19 cellular contexts compared by ENCODE assay signal in the genomic region with DNA sequence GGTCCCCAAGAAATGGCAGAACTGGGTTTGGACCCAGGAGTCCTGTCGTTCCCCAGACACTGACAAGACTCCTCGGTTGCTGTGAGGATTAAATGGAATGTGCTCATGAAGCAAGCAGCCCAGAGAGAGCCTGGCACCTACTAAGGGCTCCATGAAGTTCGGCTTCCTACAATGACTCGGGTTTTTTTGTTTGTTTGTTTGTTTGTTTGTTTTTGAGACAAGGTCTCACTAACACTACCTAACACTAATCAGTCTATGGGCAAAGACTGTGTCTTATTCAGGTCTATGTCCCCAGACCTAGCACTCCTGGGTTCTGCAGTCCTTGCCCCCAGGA. TPM values are rescaled to one million over a fixed set of nuclear protein-coding genes. Genes with fewer than 3 reads are reported as not detected.
DNase-seq lines count a peak whose midpoint lies in the region; ATAC-seq, FAIRE-seq and TF ChIP-seq lines count a peak whose summit lies in the region.
"Had no signal": no experiment of that assay in that cellular context is flagged by ENCODE, and none has a peak within 500 bp of the region (broad histone marks: within the 10 kb centered on the region; RNA-seq: fewer than 3 reads in every experiment).

No MANE protein-coding gene starts in this region.

- H2AFZ ChIP-seq in astrocyte (ENCODE audit: low read depth, low read length) = peak overlapping the region; percentile 59

- no peaks in the 10 kb centered on the region for H3K79me2 ChIP-seq in astrocyte (ENCODE audit: insufficient read depth, low read length)

- peak overlapping the region in 3 of 11 experiments; percentile 2 to 38 (median 18); a peak in 4 of 22 replicates for H3K9ac ChIP-seq in BLaER1 treated with 17β-estradiol and CSF1 and Interleukin-3, amounts not matched to agents 10 nM and 100 nM
- H3K9ac ChIP-seq in HUES64 (ENCODE audit: low read depth, low read length) = peak overlapping the region; percentile 17; the same call in 1 of the 2 replicates
- H3K9ac ChIP-seq in astrocyte (ENCODE audit: low read length) = peak overlapping the region; percentile 41

- TF ChIP-seq CTCF in astrocyte (IDR thresholded peaks at IDR 0.05; ENCODE audit: insufficient read depth, low read depth, low read length) = no peak

- no peak for DNase-seq in astrocyte (ENCODE audit: low read depth)
- no peak for DNase-seq in HT-29 (ENCODE audit: low spot score)
- DNase-seq in AG08396 (ENCODE audit: low spot score) = no peak

- peaks cover 2% of the 10 kb centered on the region for H3K9me3 Mint-ChIP-seq in astrocyte (ENCODE audit: unreplicated experiment)
- H3K9me3 Mint-ChIP-seq: activated CD4-positive, alpha-beta T cell treated with anti-CD3 and anti-CD28 coated beads, Interleukin-2, amount 10 ng/mL, durations not matched to agents 24 days and 14 days; activated naive CD8-positive, alpha-beta T cell treated with anti-CD3 and anti-CD28 coated beads, Interleukin-2, amount 50 U/mL, for 24 hours; activated T-helper 2 cell treated with anti-CD3 and anti-CD28 coated beads, Interferon-gamma antibody, Interleukin-2, Interleukin-4, amounts not matched to agents 10 μg/mL and 5 μg/mL and 100 μg/mL, durations not matched to agents 14 hours and 24 hours and 36 hours; CD4-positive, alpha-beta memory T cell; natural killer cell had no signal

- H3K4me3 Mint-ChIP-seq in astrocyte (ENCODE audit: unreplicated experiment) = no peak overlapping the region
- H3K4me3 Mint-ChIP-seq: activated CD4-positive, alpha-beta T cell treated with anti-CD3 and anti-CD28 coated beads, Interleukin-2, amount 10 ng/mL, durations not matched to agents 24 days and 14 days; activated naive CD8-positive, alpha-beta T cell treated with anti-CD3 and anti-CD28 coated beads, Interleukin-2, amount 50 U/mL, for 24 hours; CD4-positive, alpha-beta memory T cell; natural killer cell had no signal

- no peaks in the 10 kb centered on the region for H3K36me3 Mint-ChIP-seq in astrocyte (ENCODE audit: low read depth, unreplicated experiment)
- H3K36me3 Mint-ChIP-seq: CD4-positive, alpha-beta memory T cell; natural killer cell had no signal

- H3K9me3 ChIP-seq in BLaER1 treated with 17β-estradiol and CSF1 and Interleukin-3, amounts not matched to agents 10 nM and 100 nM (replicated peaks in 1 of 11) = no peaks in the 10 kb centered on the region
- no peaks in the 10 kb centered on the region for H3K9me3 ChIP-seq in HUES64 (ENCODE audit: insufficient read depth, low read depth, low read length)
- H3K9me3 ChIP-seq in astrocyte (ENCODE audit: insufficient read depth, low read depth, low read length) = no peaks in the 10 kb centered on the region
- H3K9me3 ChIP-seq in mesodermal cell (ENCODE audit: control insufficient read depth, low read length) = no peaks in the 10 kb centered on the region
- H3K9me3 ChIP-seq: breast epithelium, spleen had no signal

- H3K4me3 ChIP-seq in BLaER1 treated with 17β-estradiol and CSF1 and Interleukin-3, amounts not matched to agents 10 nM and 100 nM = no peak overlapping the region
- H3K4me3 ChIP-seq in HUES64 (ENCODE audit: low read length) (no peak overlapping the region), astrocyte (ENCODE audit: insufficient read depth, low read depth, low read length) (no peak overlapping the region), mesodermal cell (ENCODE audit: extremely low read depth, insufficient read depth, low read length, poor library complexity, severe bottlenecking) (no peak overlapping the region)
- H3K4me3 ChIP-seq: breast epithelium, spleen had no signal

- peak overlapping the region; percentile 77 for H3K27ac Mint-ChIP-seq in astrocyte (ENCODE audit: unreplicated experiment)
- H3K27ac Mint-ChIP-seq: activated CD4-positive, alpha-beta T cell treated with anti-CD3 and anti-CD28 coated beads, Interleukin-2, amount 10 ng/mL, durations not matched to agents 24 days and 14 days; activated naive CD8-positive, alpha-beta T cell treated with anti-CD3 and anti-CD28 coated beads, Interleukin-2, amount 50 U/mL, for 24 hours; activated T-helper 2 cell treated with anti-CD3 and anti-CD28 coated beads, Interferon-gamma antibody, Interleukin-2, Interleukin-4, amounts not matched to agents 10 μg/mL and 5 μg/mL and 100 μg/mL, durations not matched to agents 14 hours and 24 hours and 36 hours; CD4-positive, alpha-beta memory T cell; natural killer cell had no signal

- 77% methylated on average over 3 of the region's 4 CpGs for WGBS in HUES64
- 82 to 95% methylated on average over 2 to 3 of the region's 4 CpGs for WGBS in mesodermal cell (ENCODE audit: insufficient coverage in 2 of 2), 2 experiments

- no peak for FAIRE-seq in astrocyte (lab: Jason Lieb, UNC)

- peaks cover 16% of the 10 kb centered on the region for H3K4me1 Mint-ChIP-seq in astrocyte (ENCODE audit: low read depth, unreplicated experiment)
- H3K4me1 Mint-ChIP-seq: activated naive CD8-positive, alpha-beta T cell treated with anti-CD3 and anti-CD28 coated beads, Interleukin-2, amount 50 U/mL, for 24 hours; CD4-positive, alpha-beta memory T cell; natural killer cell had no signal

- H3K36me3 ChIP-seq in BLaER1 treated with 17β-estradiol and CSF1 and Interleukin-3, amounts not matched to agents 10 nM and 100 nM = no peaks in the 10 kb centered on the region
- H3K36me3 ChIP-seq in HUES64 (ENCODE audit: insufficient read depth, low read length) (no peaks in the 10 kb centered on the region), astrocyte (ENCODE audit: insufficient read depth, low read length) (no peaks in the 10 kb centered on the region), mesodermal cell (ENCODE audit: control insufficient read depth, insufficient read depth, low read length) (no peaks in the 10 kb centered on the region)
- H3K36me3 ChIP-seq: breast epithelium, spleen had no signal

- H3K27me3 Mint-ChIP-seq in astrocyte (ENCODE audit: low read depth, unreplicated experiment) = peaks cover 9% of the 10 kb centered on the region

- no peaks in the 10 kb centered on the region for H3K27me3 ChIP-seq in BLaER1 treated with 17β-estradiol and CSF1 and Interleukin-3, amounts not matched to agents 10 nM and 100 nM
- H3K27me3 ChIP-seq in HUES64 (ENCODE audit: insufficient read depth, low read length) (no peaks in the 10 kb centered on the region), astrocyte (ENCODE audit: insufficient read depth, low read length) (no peaks in the 10 kb centered on the region)

- ATAC-seq in HG03520 (IDR thresholded peaks at IDR 0.05; ENCODE audit: unreplicated experiment) (no peak), esophagus mucosa (no peak)

- H3K4me2 ChIP-seq in BLaER1 treated with 17β-estradiol and CSF1 and Interleukin-3, amounts not matched to agents 10 nM and 100 nM = peak overlapping the region in 8 of 11 experiments; percentile 4 to 68 (median 26); a peak in 12 of 22 replicates
- H3K4me2 ChIP-seq in astrocyte (ENCODE audit: low read length) = peak overlapping the region; percentile 62

- H4K20me1 ChIP-seq in BLaER1 treated with 17β-estradiol and CSF1 and Interleukin-3, amounts not matched to agents 10 nM and 100 nM = no peaks in the 10 kb centered on the region
- no peaks in the 10 kb centered on the region for H4K20me1 ChIP-seq in astrocyte (ENCODE audit: insufficient read depth, low read length)

- peak overlapping the region in 5 of 11 experiments; percentile 8 to 57 (median 34); a peak in 9 of 22 replicates for H3K27ac ChIP-seq in BLaER1 treated with 17β-estradiol and CSF1 and Interleukin-3, amounts not matched to agents 10 nM and 100 nM
- H3K27ac ChIP-seq in HUES64 (ENCODE audit: low read depth, low read length) = no peak overlapping the region; the same call in 1 of the 2 replicates
- no peak overlapping the region for H3K27ac ChIP-seq in astrocyte (ENCODE audit: low read depth, low read length)
- peak overlapping the region; percentile 18 for H3K27ac ChIP-seq in mesodermal cell (ENCODE audit: low read depth, low read length, severe bottlenecking)
- H3K27ac ChIP-seq: breast epithelium, spleen had no signal

- H3K4me1 ChIP-seq in BLaER1 treated with 17β-estradiol and CSF1 and Interleukin-3, amounts not matched to agents 10 nM and 100 nM = peaks cover 10 to 40% (median 21%) of the 10 kb centered on the region in 10 experiments; a peak in 17 of 20 replicates
- no peaks in the 10 kb centered on the region for H3K4me1 ChIP-seq in HUES64 (ENCODE audit: insufficient read depth, low read length)
- H3K4me1 ChIP-seq in astrocyte (ENCODE audit: insufficient read depth, low read length) = peaks cover 13% of the 10 kb centered on the region
- peaks cover 16% of the 10 kb centered on the region for H3K4me1 ChIP-seq in mesodermal cell (ENCODE audit: control insufficient read depth, insufficient read depth, low read length, poor library complexity, severe bottlenecking)
- H3K4me1 ChIP-seq: breast epithelium had no signal

RNA-seq across cellular contexts. Expression of a gene that starts 3.4 kb away (rescaled TPM):
- polyA plus RNA-seq in HUES64 (2013, experiment 1 of 2) = not detected
- polyA plus RNA-seq in HUES64 (2013, experiment 2 of 2) = not detected
- not detected in 2 replicates for total RNA-seq in astrocyte
- not detected for polyA plus RNA-seq in mesodermal cell (2013, experiment 1 of 2)
- not detected for polyA plus RNA-seq in mesodermal cell (2013, experiment 2 of 2)
- total RNA-seq in HT-29 (2014; rRNA removed; shearing (Covaris generic)) = not detected in 2 replicates
- not detected for total RNA-seq in esophagus mucosa
- total RNA-seq: activated CD4-positive, alpha-beta T cell treated with anti-CD3 and anti-CD28 coated beads, Interleukin-2, amount 10 ng/mL, durations not matched to agents 24 days and 14 days; activated T-helper 2 cell treated with anti-CD3 and anti-CD28 coated beads, Interferon-gamma antibody, Interleukin-2, Interleukin-4, amounts not matched to agents 10 μg/mL and 5 μg/mL and 100 μg/mL, durations not matched to agents 14 hours and 24 hours and 36 hours; breast epithelium; CD4-positive, alpha-beta memory T cell; foreskin keratinocyte; natural killer cell; pulmonary artery endothelial cell; Right ventricle myocardium inferior; spleen had no signal
- polyA plus RNA-seq: AG04450; CD4-positive, alpha-beta memory T cell; foreskin keratinocyte; spleen had no signal

RNA-seq across cellular contexts. Expression of a gene that starts 39.6 kb away (rescaled TPM):
- not detected for polyA plus RNA-seq in HUES64 (2013, experiment 1 of 2)
- not detected for polyA plus RNA-seq in HUES64 (2013, experiment 2 of 2)
- total RNA-seq in astrocyte = not detected in 2 replicates
- polyA plus RNA-seq in mesodermal cell (2013, experiment 1 of 2) = not detected
- not detected for polyA plus RNA-seq in mesodermal cell (2013, experiment 2 of 2)
- total RNA-seq in HT-29 (2014; rRNA removed; shearing (Covaris generic)) = not detected in 2 replicates
- total RNA-seq in esophagus mucosa = not detected
- total RNA-seq: activated CD4-positive, alpha-beta T cell treated with anti-CD3 and anti-CD28 coated beads, Interleukin-2, amount 10 ng/mL, durations not matched to agents 24 days and 14 days; activated T-helper 2 cell treated with anti-CD3 and anti-CD28 coated beads, Interferon-gamma antibody, Interleukin-2, Interleukin-4, amounts not matched to agents 10 μg/mL and 5 μg/mL and 100 μg/mL, durations not matched to agents 14 hours and 24 hours and 36 hours; breast epithelium; foreskin keratinocyte; natural killer cell; pulmonary artery endothelial cell; Right ventricle myocardium inferior; spleen had no signal
- polyA plus RNA-seq: AG04450; CD4-positive, alpha-beta memory T cell; foreskin keratinocyte; spleen had no signal

RNA-seq across cellular contexts. Expression of a gene that starts 43.2 kb away (rescaled TPM):
- polyA plus RNA-seq in HUES64 (2013, experiment 1 of 2) = 158 TPM
- polyA plus RNA-seq in HUES64 (2013, experiment 2 of 2) = 179 TPM
- total RNA-seq in astrocyte = 110 TPM in 2 replicates
- polyA plus RNA-seq in mesodermal cell (2013, experiment 1 of 2) = 162 TPM
- 157 TPM for polyA plus RNA-seq in mesodermal cell (2013, experiment 2 of 2)
- total RNA-seq in HT-29 (2014; rRNA removed; shearing (Covaris generic)) = 113 and 130 TPM in 2 replicates
- total RNA-seq in esophagus mucosa = 44.5 TPM
